In genomic region chr16:25143898-25144297, GRCh38 we compare ENCODE assay signal across 9 cellular contexts. TPM values are rescaled to one million over a fixed set of nuclear protein-coding genes. Genes with fewer than 3 reads are reported as not detected.
A peak's percentile ranks its signal among the peaks of the same experiment; 100 is the strongest.
DNase-seq lines count a peak whose midpoint lies in the region; ATAC-seq and TF ChIP-seq lines count a peak whose summit lies in the region.
"Had no signal": no experiment of that assay in that cellular context is flagged by ENCODE, and none has a peak within 500 bp of the region (broad histone marks: within the 10 kb centered on the region; RNA-seq: fewer than 3 reads in every experiment).

No MANE protein-coding gene starts in this region.

- H3K4me2 ChIP-seq in parathyroid adenoma (ENCODE audit: low read length), result no peak overlapping the region

- no peaks in the 10 kb centered on the region for H3K79me2 ChIP-seq in parathyroid adenoma

- H3K36me3 ChIP-seq in endodermal cell (ENCODE audit: control insufficient read depth, insufficient read depth, low read length) (peaks cover 48% of the 10 kb centered on the region), parathyroid adenoma (ENCODE audit: control insufficient read depth, insufficient read depth, low read length) (no peaks in the 10 kb centered on the region)

- no peaks in the 10 kb centered on the region for H3K9me3 ChIP-seq in endodermal cell (ENCODE audit: control insufficient read depth, low read length)
- no peaks in the 10 kb centered on the region for H3K9me3 ChIP-seq in parathyroid adenoma (ENCODE audit: control insufficient read depth, low read length)

- H3K4me3 ChIP-seq in endodermal cell (ENCODE audit: low read length), result no peak overlapping the region
- no peak overlapping the region for H3K4me3 ChIP-seq in parathyroid adenoma (ENCODE audit: low read depth, low read length)

- 59% methylated on average over 2 of the region's 2 CpGs; no CpG with 5 or more reads in 1 of the 2 experiments for WGBS in endodermal cell (ENCODE audit: insufficient coverage in 1 of 2, insufficient read length in 1 of 2), 2 experiments

- H3K9ac ChIP-seq in endodermal cell (ENCODE audit: extremely low read depth, low read length, poor library complexity, severe bottlenecking) (no peak overlapping the region), parathyroid adenoma (no peak overlapping the region)

- H2AFZ ChIP-seq in parathyroid adenoma, result no peak overlapping the region

- ATAC-seq in GM18498 (IDR thresholded peaks at IDR 0.05; ENCODE audit: unreplicated experiment) (no peak), HG02970 (IDR thresholded peaks at IDR 0.05; ENCODE audit: low FRiP score, unreplicated experiment) (no peak)
- ATAC-seq: activated T-helper 17 cell treated with anti-CD3 and anti-CD28 coated beads, Interleukin-2, amount 50 U/mL, for 72 hours had no signal

- H3K27me3 Mint-ChIP-seq in endodermal cell (ENCODE audit: insufficient read depth), result no peaks in the 10 kb centered on the region
- H3K27me3 Mint-ChIP-seq: activated T-helper 17 cell treated with anti-CD3 and anti-CD28 coated beads, Interleukin-2, amount 50 U/mL, for 72 hours; dendritic cell treated with granulocyte-macrophage colony-stimulating factor and Interleukin-4, amounts not matched to agents 40 ng/mL and 50 ng/mL, for 4 days had no signal

- peaks cover 41% of the 10 kb centered on the region for H3K36me3 Mint-ChIP-seq in endodermal cell (ENCODE audit: low read depth)

- H3K4me1 Mint-ChIP-seq in endodermal cell, result peaks cover 25% of the 10 kb centered on the region
- H3K4me1 Mint-ChIP-seq: activated T-helper 17 cell treated with anti-CD3 and anti-CD28 coated beads, Interleukin-2, amount 50 U/mL, for 72 hours had no signal

- POLR2A ChIA-PET in GM10248 (lab: Yijun Ruan, JAX), result no interaction called here

- DNase-seq in GM10248 (ENCODE audit: extremely low spot score), result no peak
- peak; percentile 7 for DNase-seq in M059J (ENCODE audit: low read depth)
- DNase-seq in endodermal cell, result peak; percentile 71
- no peak for DNase-seq in kidney tubule cell (ENCODE audit: low spot score)

- no peaks in the 10 kb centered on the region for H3K27me3 ChIP-seq in endodermal cell (ENCODE audit: control insufficient read depth, insufficient read depth, low read length, poor library complexity, severe bottlenecking)
- H3K27me3 ChIP-seq in parathyroid adenoma (ENCODE audit: control insufficient read depth, insufficient read depth, low read length), result no peaks in the 10 kb centered on the region

- TF ChIP-seq CTCF in GM10248 (IDR thresholded peaks at IDR 0.05; ENCODE audit: control extremely low read depth, extremely low read depth, low read depth, missing control alignments), result peak; percentile 3
- TF ChIP-seq CTCF in endodermal cell (conservative IDR thresholded peaks at IDR 0.05), result peak; percentile 82
- peak; percentile 22 for TF ChIP-seq CTCF in parathyroid adenoma (IDR thresholded peaks at IDR 0.05)

- H3K27ac ChIP-seq in endodermal cell (ENCODE audit: low read depth, low read length) (no peak overlapping the region), parathyroid adenoma (no peak overlapping the region)

- no peak overlapping the region for H3K4me3 Mint-ChIP-seq in endodermal cell
- H3K4me3 Mint-ChIP-seq: activated T-helper 17 cell treated with anti-CD3 and anti-CD28 coated beads, Interleukin-2, amount 50 U/mL, for 72 hours; dendritic cell treated with granulocyte-macrophage colony-stimulating factor and Interleukin-4, amounts not matched to agents 40 ng/mL and 50 ng/mL, for 4 days had no signal

- CTCF ChIA-PET in GM10248 (lab: Yijun Ruan, JAX), result interaction anchor here (1.2 kb wide), 1 partner anchor 87 kb away, joined by 3 read pairs; no protein-coding TSS in a partner anchor

- H3K9me3 Mint-ChIP-seq in endodermal cell, result no peaks in the 10 kb centered on the region
- H3K9me3 Mint-ChIP-seq: activated T-helper 17 cell treated with anti-CD3 and anti-CD28 coated beads, Interleukin-2, amount 50 U/mL, for 72 hours; dendritic cell treated with granulocyte-macrophage colony-stimulating factor and Interleukin-4, amounts not matched to agents 40 ng/mL and 50 ng/mL, for 4 days had no signal

- no peak overlapping the region for H3K27ac Mint-ChIP-seq in endodermal cell
- H3K27ac Mint-ChIP-seq: activated T-helper 17 cell treated with anti-CD3 and anti-CD28 coated beads, Interleukin-2, amount 50 U/mL, for 72 hours; dendritic cell treated with granulocyte-macrophage colony-stimulating factor and Interleukin-4, amounts not matched to agents 40 ng/mL and 50 ng/mL, for 4 days had no signal

- H3K4me1 ChIP-seq in endodermal cell (ENCODE audit: control insufficient read depth, insufficient read depth, low read length), result no peaks in the 10 kb centered on the region
- H3K4me1 ChIP-seq in parathyroid adenoma, result no peaks in the 10 kb centered on the region

RNA-seq across cellular contexts. Expression of gene LCMT1, which starts 32.4 kb away (rescaled TPM):
- total RNA-seq in M059J (2014; rRNA removed; shearing (Covaris generic)), result 51.1 and 89.0 TPM in 2 replicates
- 10 to 100 TPM; 66.9 to 68.6 TPM for total RNA-seq in endodermal cell
- polyA plus RNA-seq in endodermal cell (2013, experiment 1 of 2), result 56.3 TPM
- 54.9 TPM for polyA plus RNA-seq in endodermal cell (2013, experiment 2 of 2)

Comparison
In these comparisons a context has a peak if more than half of its experiments do, and no peak if none do; other contexts are left out.
1. DNase-seq: peak in M059J (single experiment) and endodermal cell (single experiment); none in GM10248 (single experiment) and kidney tubule cell (single experiment).
2. CTCF ChIP-seq: peak in every context shown above with its lines; median percentile 82 in endodermal cell; 22 in parathyroid adenoma; 3 in GM10248.